Comparison of ENCODE assay signal across 1 cellular context in the genomic region with DNA sequence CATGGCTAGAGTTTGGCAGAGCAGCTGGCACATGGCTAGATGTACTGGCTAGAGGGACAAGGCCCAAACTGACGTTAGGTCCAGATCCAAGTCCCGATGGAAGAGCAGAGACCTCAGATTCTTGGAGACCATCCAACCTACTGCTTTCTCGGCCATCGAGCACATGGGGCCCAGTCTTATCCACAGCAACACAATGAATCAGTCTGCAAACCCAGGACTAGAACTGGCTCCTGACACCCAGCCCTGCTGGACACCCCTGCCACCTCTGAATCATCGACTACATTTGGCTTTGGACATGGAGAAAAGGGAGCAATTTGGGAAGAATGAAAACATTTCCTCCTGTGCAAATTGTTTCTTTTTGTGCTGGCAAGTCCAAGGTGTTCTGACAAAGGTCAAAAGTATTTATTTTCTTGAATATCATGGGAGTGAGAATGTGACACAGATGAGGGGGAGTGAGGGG.
TF ChIP-seq lines count a peak whose summit lies in the region.

No MANE protein-coding gene starts in this region.

TF ChIP-seq in K562, 482 proteins besides CTCF, POLR2A, EP300 and RAD21:
- no peak for TF ChIP-seq ADNP (tag; IDR thresholded peaks at IDR 0.05)
- no peak for TF ChIP-seq ESRRA (IDR thresholded peaks at IDR 0.05; ENCODE audit: borderline replicate concordance, low read depth)
- TF ChIP-seq, protein P1, sequence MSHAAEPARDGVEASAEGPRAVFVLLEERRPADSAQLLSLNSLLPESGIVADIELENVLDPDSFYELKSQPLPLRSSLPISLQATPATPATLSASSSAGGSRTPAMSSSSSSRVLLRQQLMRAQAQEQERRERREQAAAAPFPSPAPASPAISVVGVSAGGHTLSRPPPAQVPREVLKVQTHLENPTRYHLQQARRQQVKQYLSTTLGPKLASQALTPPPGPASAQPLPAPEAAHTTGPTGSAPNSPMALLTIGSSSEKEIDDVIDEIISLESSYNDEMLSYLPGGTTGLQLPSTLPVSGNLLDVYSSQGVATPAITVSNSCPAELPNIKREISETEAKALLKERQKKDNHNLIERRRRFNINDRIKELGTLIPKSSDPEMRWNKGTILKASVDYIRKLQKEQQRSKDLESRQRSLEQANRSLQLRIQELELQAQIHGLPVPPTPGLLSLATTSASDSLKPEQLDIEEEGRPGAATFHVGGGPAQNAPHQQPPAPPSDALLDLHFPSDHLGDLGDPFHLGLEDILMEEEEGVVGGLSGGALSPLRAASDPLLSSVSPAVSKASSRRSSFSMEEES (CRISPR knock-in tag; IDR thresholded peaks at IDR 0.05) = no peak
- TF ChIP-seq, protein P2, sequence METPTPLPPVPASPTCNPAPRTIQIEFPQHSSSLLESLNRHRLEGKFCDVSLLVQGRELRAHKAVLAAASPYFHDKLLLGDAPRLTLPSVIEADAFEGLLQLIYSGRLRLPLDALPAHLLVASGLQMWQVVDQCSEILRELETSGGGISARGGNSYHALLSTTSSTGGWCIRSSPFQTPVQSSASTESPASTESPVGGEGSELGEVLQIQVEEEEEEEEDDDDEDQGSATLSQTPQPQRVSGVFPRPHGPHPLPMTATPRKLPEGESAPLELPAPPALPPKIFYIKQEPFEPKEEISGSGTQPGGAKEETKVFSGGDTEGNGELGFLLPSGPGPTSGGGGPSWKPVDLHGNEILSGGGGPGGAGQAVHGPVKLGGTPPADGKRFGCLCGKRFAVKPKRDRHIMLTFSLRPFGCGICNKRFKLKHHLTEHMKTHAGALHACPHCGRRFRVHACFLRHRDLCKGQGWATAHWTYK (CRISPR knock-in tag; IDR thresholded peaks at IDR 0.05) = no peak
- TF ChIP-seq, protein P3, sequence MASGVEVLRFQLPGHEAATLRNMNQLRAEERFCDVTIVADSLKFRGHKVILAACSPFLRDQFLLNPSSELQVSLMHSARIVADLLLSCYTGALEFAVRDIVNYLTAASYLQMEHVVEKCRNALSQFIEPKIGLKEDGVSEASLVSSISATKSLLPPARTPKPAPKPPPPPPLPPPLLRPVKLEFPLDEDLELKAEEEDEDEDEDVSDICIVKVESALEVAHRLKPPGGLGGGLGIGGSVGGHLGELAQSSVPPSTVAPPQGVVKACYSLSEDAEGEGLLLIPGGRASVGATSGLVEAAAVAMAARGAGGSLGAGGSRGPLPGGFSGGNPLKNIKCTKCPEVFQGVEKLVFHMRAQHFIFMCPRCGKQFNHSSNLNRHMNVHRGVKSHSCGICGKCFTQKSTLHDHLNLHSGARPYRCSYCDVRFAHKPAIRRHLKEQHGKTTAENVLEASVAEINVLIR (CRISPR knock-in tag; IDR thresholded peaks at IDR 0.05) = no peak
- TF ChIP-seq, protein P4, sequence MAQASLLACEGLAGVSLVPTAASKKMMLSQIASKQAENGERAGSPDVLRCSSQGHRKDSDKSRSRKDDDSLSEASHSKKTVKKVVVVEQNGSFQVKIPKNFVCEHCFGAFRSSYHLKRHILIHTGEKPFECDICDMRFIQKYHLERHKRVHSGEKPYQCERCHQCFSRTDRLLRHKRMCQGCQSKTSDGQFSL (CRISPR knock-in tag; IDR thresholded peaks at IDR 0.05) = no peak
- TF ChIP-seq, protein P4 (tag; IDR thresholded peaks at IDR 0.05) = no peak
- TF ChIP-seq SMARCA4 (IDR thresholded peaks at IDR 0.05) = no peak
- no peak for TF ChIP-seq ZNF589 (CRISPR knock-in tag; IDR thresholded peaks at IDR 0.05; ENCODE audit: low read depth)
- TF ChIP-seq MCM3 (IDR thresholded peaks at IDR 0.05) = no peak
- TF ChIP-seq PHTF2 (CRISPR knock-in tag; IDR thresholded peaks at IDR 0.05) = no peak
- TF ChIP-seq CHD1 (IDR thresholded peaks at IDR 0.05; ENCODE audit: low read length) = no peak
- no peak for TF ChIP-seq KAT8 (IDR thresholded peaks at IDR 0.05; ENCODE audit: low read depth)
- TF ChIP-seq, protein P5, sequence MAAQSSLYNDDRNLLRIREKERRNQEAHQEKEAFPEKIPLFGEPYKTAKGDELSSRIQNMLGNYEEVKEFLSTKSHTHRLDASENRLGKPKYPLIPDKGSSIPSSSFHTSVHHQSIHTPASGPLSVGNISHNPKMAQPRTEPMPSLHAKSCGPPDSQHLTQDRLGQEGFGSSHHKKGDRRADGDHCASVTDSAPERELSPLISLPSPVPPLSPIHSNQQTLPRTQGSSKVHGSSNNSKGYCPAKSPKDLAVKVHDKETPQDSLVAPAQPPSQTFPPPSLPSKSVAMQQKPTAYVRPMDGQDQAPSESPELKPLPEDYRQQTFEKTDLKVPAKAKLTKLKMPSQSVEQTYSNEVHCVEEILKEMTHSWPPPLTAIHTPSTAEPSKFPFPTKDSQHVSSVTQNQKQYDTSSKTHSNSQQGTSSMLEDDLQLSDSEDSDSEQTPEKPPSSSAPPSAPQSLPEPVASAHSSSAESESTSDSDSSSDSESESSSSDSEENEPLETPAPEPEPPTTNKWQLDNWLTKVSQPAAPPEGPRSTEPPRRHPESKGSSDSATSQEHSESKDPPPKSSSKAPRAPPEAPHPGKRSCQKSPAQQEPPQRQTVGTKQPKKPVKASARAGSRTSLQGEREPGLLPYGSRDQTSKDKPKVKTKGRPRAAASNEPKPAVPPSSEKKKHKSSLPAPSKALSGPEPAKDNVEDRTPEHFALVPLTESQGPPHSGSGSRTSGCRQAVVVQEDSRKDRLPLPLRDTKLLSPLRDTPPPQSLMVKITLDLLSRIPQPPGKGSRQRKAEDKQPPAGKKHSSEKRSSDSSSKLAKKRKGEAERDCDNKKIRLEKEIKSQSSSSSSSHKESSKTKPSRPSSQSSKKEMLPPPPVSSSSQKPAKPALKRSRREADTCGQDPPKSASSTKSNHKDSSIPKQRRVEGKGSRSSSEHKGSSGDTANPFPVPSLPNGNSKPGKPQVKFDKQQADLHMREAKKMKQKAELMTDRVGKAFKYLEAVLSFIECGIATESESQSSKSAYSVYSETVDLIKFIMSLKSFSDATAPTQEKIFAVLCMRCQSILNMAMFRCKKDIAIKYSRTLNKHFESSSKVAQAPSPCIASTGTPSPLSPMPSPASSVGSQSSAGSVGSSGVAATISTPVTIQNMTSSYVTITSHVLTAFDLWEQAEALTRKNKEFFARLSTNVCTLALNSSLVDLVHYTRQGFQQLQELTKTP (IDR thresholded peaks at IDR 0.05; ENCODE audit: low read depth in 1 of 2, partially characterized antibody in 2 of 2) = no peak
- no peak for TF ChIP-seq HSF4 (CRISPR knock-in tag; IDR thresholded peaks at IDR 0.05; ENCODE audit: borderline replicate concordance)
- TF ChIP-seq ELF4 (CRISPR knock-in tag; IDR thresholded peaks at IDR 0.05) = no peak
- TF ChIP-seq, protein P6, sequence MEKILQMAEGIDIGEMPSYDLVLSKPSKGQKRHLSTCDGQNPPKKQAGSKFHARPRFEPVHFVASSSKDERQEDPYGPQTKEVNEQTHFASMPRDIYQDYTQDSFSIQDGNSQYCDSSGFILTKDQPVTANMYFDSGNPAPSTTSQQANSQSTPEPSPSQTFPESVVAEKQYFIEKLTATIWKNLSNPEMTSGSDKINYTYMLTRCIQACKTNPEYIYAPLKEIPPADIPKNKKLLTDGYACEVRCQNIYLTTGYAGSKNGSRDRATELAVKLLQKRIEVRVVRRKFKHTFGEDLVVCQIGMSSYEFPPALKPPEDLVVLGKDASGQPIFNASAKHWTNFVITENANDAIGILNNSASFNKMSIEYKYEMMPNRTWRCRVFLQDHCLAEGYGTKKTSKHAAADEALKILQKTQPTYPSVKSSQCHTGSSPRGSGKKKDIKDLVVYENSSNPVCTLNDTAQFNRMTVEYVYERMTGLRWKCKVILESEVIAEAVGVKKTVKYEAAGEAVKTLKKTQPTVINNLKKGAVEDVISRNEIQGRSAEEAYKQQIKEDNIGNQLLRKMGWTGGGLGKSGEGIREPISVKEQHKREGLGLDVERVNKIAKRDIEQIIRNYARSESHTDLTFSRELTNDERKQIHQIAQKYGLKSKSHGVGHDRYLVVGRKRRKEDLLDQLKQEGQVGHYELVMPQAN (IDR thresholded peaks at IDR 0.05; ENCODE audit: borderline replicate concordance) = no peak
- TF ChIP-seq ETV1 (tag; conservative IDR thresholded peaks at IDR 0.05; ENCODE audit: low read depth) = no peak
- TF ChIP-seq RB1 (IDR thresholded peaks at IDR 0.05; ENCODE audit: low read depth) = no peak
- TF ChIP-seq, protein P7, sequence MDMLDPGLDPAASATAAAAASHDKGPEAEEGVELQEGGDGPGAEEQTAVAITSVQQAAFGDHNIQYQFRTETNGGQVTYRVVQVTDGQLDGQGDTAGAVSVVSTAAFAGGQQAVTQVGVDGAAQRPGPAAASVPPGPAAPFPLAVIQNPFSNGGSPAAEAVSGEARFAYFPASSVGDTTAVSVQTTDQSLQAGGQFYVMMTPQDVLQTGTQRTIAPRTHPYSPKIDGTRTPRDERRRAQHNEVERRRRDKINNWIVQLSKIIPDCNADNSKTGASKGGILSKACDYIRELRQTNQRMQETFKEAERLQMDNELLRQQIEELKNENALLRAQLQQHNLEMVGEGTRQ (CRISPR knock-in tag; IDR thresholded peaks at IDR 0.05) = no peak
TF ChIP-seq in K562: peak in this region for 0.
